In the genomic region with DNA sequence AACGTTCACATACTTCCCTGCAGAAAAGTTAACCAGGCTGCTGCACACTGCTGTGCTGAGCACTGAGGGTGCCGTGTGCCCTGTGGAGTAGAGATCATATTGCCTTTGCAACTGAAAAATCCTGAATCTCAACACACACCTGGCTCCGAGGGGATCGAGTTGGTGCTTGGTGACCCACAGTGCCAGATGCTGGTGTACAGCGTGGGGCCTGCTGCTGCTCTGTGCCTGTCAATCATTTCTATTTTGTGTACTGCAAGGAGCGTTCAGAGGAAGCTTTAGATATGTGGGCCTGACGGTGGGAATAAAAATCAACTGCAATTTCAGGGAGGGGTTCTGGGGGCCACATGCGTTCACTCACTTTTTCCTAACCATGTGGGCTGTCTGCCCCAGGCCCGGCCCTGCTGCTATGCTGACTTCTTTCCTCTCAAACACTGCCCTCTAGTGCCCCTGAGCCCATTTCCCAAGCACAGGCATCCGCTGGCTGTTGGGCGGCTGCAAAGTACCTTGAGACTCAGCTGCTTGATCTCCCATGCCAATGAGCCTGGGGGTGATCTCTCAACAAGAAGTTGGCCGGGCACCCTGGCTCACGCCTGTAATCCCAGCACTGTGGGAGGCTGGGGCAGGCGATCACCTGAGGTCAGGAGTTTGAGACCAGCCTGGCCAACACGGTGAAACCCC, we compare ENCODE assay signal across 8 cellular contexts. TPM values are rescaled to one million over a fixed set of nuclear protein-coding genes. Genes with fewer than 3 reads are reported as not detected.
DNase-seq lines count a peak whose midpoint lies in the region; ATAC-seq and TF ChIP-seq lines count a peak whose summit lies in the region.

No MANE protein-coding gene starts in this region.

- CTCF ChIA-PET in naive thymus-derived CD4-positive, alpha-beta T cell (lab: Charles Lee), result no interaction called here

- peak; percentile 62 for ATAC-seq in naive thymus-derived CD4-positive, alpha-beta T cell

- no peaks in the 10 kb centered on the region for H3K9me3 ChIP-seq in naive thymus-derived CD4-positive, alpha-beta T cell (ENCODE audit: control insufficient read depth in 2 of 3, low read length in 3 of 3)

- peaks cover 0 to 3% (median 0%) of the 10 kb centered on the region in 3 experiments for H3K36me3 ChIP-seq in naive thymus-derived CD4-positive, alpha-beta T cell (ENCODE audit: control insufficient read depth in 2 of 3, insufficient read depth in 3 of 3, low read length in 3 of 3)

- no peaks in the 10 kb centered on the region for H3K27me3 Mint-ChIP-seq in naive thymus-derived CD4-positive, alpha-beta T cell
- H3K27me3 Mint-ChIP-seq in mesothelial cell of epicardium (ENCODE audit: low read depth), result no peaks in the 10 kb centered on the region

- H3K36me3 Mint-ChIP-seq in naive thymus-derived CD4-positive, alpha-beta T cell, result peaks cover 4 to 10% (median 8%) of the 10 kb centered on the region in 5 donors
- H3K36me3 Mint-ChIP-seq in mesothelial cell of epicardium, result peaks cover 13% of the 10 kb centered on the region

- H3K9me3 Mint-ChIP-seq in naive thymus-derived CD4-positive, alpha-beta T cell, result no peaks in the 10 kb centered on the region
- H3K9me3 Mint-ChIP-seq in mesothelial cell of epicardium, result no peaks in the 10 kb centered on the region

- DNase-seq in activated CD4-positive, alpha-beta T cell treated with anti-CD3 and anti-CD28 coated beads for 48 hours, result peak; percentile 53
- DNase-seq in activated CD4-positive, alpha-beta T cell treated with anti-CD3 and anti-CD28 coated beads for 1 hour, result no peak
- DNase-seq in RPMI7951 (ENCODE audit: low read depth) (peak; percentile 28), dorsolateral prefrontal cortex (peak in 8 of 10 donors; percentile 62 to 82 (median 78)), SK-N-DZ (ENCODE audit: low spot score) (no peak), DMS153 treated with DMSO at 0.1 percent for 48 hours (lab: John Stamatoyannopoulos, UW; ENCODE audit: unreplicated experiment) (no peak), mesothelial cell of epicardium (ENCODE audit: low spot score in 2 of 2, unreplicated experiment in 2 of 2) (no peak)
- no peak for DNase-seq in naive thymus-derived CD4-positive, alpha-beta T cell

- H3K4me1 Mint-ChIP-seq in naive thymus-derived CD4-positive, alpha-beta T cell, result peaks cover 15 to 41% (median 23%) of the 10 kb centered on the region in 7 donors
- peaks cover 3% of the 10 kb centered on the region for H3K4me1 Mint-ChIP-seq in mesothelial cell of epicardium

- peak overlapping the region in 2 of 9 donors; percentile 42 to 59 for H3K27ac Mint-ChIP-seq in naive thymus-derived CD4-positive, alpha-beta T cell
- no peak overlapping the region for H3K27ac Mint-ChIP-seq in mesothelial cell of epicardium

- H3K27ac ChIP-seq in dorsolateral prefrontal cortex, result peak overlapping the region in 54 of 59 donors; percentile 0 to 92 (median 73)
- no peak overlapping the region for H3K27ac ChIP-seq in naive thymus-derived CD4-positive, alpha-beta T cell (ENCODE audit: low read depth, low read length)

- no peaks in the 10 kb centered on the region for H3K27me3 ChIP-seq in dorsolateral prefrontal cortex
- no peaks in the 10 kb centered on the region for H3K27me3 ChIP-seq in naive thymus-derived CD4-positive, alpha-beta T cell (ENCODE audit: control insufficient read depth in 2 of 2, insufficient read depth in 2 of 2, low read length in 2 of 2)

- intact Hi-C loops in dorsolateral prefrontal cortex (cut with DNase I), result loop anchor here in 1 of 2 donors (2.0 to 10.0 kb wide), 2 partner anchors 49 to 115 kb away; no protein-coding TSS in a partner anchor
- intact Hi-C loops in naive thymus-derived CD4-positive, alpha-beta T cell (cut with micrococcal nuclease), result loop anchor here in 1 of 2 donors (5.0 kb wide), 1 partner anchor 112 kb away; no protein-coding TSS in a partner anchor

- H3K4me1 ChIP-seq in naive thymus-derived CD4-positive, alpha-beta T cell (ENCODE audit: control insufficient read depth in 2 of 2, insufficient read depth in 2 of 2, low read length in 2 of 2), result peaks cover 0 to 5% of the 10 kb centered on the region in 2 donors

- H3K4me3 ChIP-seq in dorsolateral prefrontal cortex, result peak overlapping the region in 3 of 59 donors; percentile 0 to 8 (median 4)
- H3K4me3 ChIP-seq in naive thymus-derived CD4-positive, alpha-beta T cell (ENCODE audit: low read length), result no peak overlapping the region

- H3K4me3 Mint-ChIP-seq in naive thymus-derived CD4-positive, alpha-beta T cell, result no peak overlapping the region
- no peak overlapping the region for H3K4me3 Mint-ChIP-seq in mesothelial cell of epicardium

- POLR2A ChIA-PET in naive thymus-derived CD4-positive, alpha-beta T cell (lab: Charles Lee), result interaction anchor here (1.0 to 6.5 kb wide), 3 partner anchors 9 to 19 kb away, joined by 3 to 39 read pairs (median 3); a partner anchor contains a TSS

- peak in 55 of 56 donors; percentile 38 to 89 (median 71) for TF ChIP-seq CTCF in dorsolateral prefrontal cortex (IDR thresholded peaks at IDR 0.05 in 54 of 56, conservative IDR thresholded peaks at IDR 0.05 in 2 of 56; ENCODE audit: low read depth in 1 of 56, partially characterized antibody in 56 of 56)
- TF ChIP-seq CTCF in mesothelial cell of epicardium (IDR thresholded peaks at IDR 0.05; ENCODE audit: unreplicated experiment), result no peak

RNA-seq across cellular contexts. Expression of a gene that starts 9.7 kb away (rescaled TPM):
- total RNA-seq in RPMI7951 (2014; rRNA removed; shearing (Covaris generic)), result 7.1 and 9.0 TPM in 2 replicates
- total RNA-seq in dorsolateral prefrontal cortex (100 to 1,000 TPM; 122 to 322 (median 204) TPM), mesothelial cell of epicardium (296 to 312 TPM (median 307 TPM) in 3 replicates)
- 100 to 1,000 TPM; 238 to 685 (median 503) TPM for total RNA-seq in naive thymus-derived CD4-positive, alpha-beta T cell
- polyA plus RNA-seq in naive thymus-derived CD4-positive, alpha-beta T cell, result 10 to 100 TPM in 1 of 2 donors, 1 to 10 TPM in 1; 6.2 to 16.8 TPM
- polyA plus RNA-seq in SK-N-DZ (2014; cell fraction: cytosol; rRNA removed), result 19.1 and 29.0 TPM in 2 replicates
- 111 and 200 TPM in 2 replicates for polyA plus RNA-seq in SK-N-DZ (2014; cell fraction: nucleus; rRNA removed)

RNA-seq across cellular contexts. Expression of a gene that starts 24.0 kb away (rescaled TPM):
- not detected in 2 replicates for total RNA-seq in RPMI7951 (2014; rRNA removed; shearing (Covaris generic))
- total RNA-seq in dorsolateral prefrontal cortex (100 to 1,000 TPM; 150 to 805 (median 333) TPM), mesothelial cell of epicardium (4.2 to 6.0 TPM (median 5.2 TPM) in 3 replicates)
- total RNA-seq in naive thymus-derived CD4-positive, alpha-beta T cell, result 1 to 10 TPM in 1 of 5 experiments, under 1 TPM in 1, not detected in 3; 0.10 to 1.8 TPM
- polyA plus RNA-seq in naive thymus-derived CD4-positive, alpha-beta T cell, result under 1 TPM; 0.23 to 0.40 TPM
- polyA plus RNA-seq in SK-N-DZ (2014; cell fraction: cytosol; rRNA removed), result 0.68 TPM in 1 of 2 replicates, not detected in the other
- not detected in 2 replicates for polyA plus RNA-seq in SK-N-DZ (2014; cell fraction: nucleus; rRNA removed)

RNA-seq across cellular contexts. Expression of a gene that starts 24.3 kb away (rescaled TPM):
- 0.88 and 1.4 TPM in 2 replicates for total RNA-seq in RPMI7951 (2014; rRNA removed; shearing (Covaris generic))
- total RNA-seq in dorsolateral prefrontal cortex (1 to 10 TPM in 119 of 120 experiments, under 1 TPM in 1; 0.94 to 5.4 (median 3.1) TPM), mesothelial cell of epicardium (5.5 to 6.8 TPM (median 5.8 TPM) in 3 replicates)
- 1 to 10 TPM; 3.5 to 6.1 (median 4.3) TPM for total RNA-seq in naive thymus-derived CD4-positive, alpha-beta T cell
- under 1 TPM; 0.09 to 0.16 TPM for polyA plus RNA-seq in naive thymus-derived CD4-positive, alpha-beta T cell
- polyA plus RNA-seq in SK-N-DZ (2014; cell fraction: cytosol; rRNA removed), result 0.26 TPM in 1 of 2 replicates, not detected in the other
- not detected in 2 replicates for polyA plus RNA-seq in SK-N-DZ (2014; cell fraction: nucleus; rRNA removed)

RNA-seq across cellular contexts. Expression of a gene that starts 33.8 kb away (rescaled TPM):
- total RNA-seq in RPMI7951 (2014; rRNA removed; shearing (Covaris generic)), result 1.1 and 1.7 TPM in 2 replicates
- total RNA-seq in dorsolateral prefrontal cortex (10 to 100 TPM in 2 of 120 experiments, 1 to 10 TPM in 116, under 1 TPM in 2; 0.66 to 11.0 (median 3.4) TPM), mesothelial cell of epicardium (114 to 126 TPM (median 115 TPM) in 3 replicates)
- total RNA-seq in naive thymus-derived CD4-positive, alpha-beta T cell, result not detected
- polyA plus RNA-seq in naive thymus-derived CD4-positive, alpha-beta T cell, result not detected
- not detected in 2 replicates for polyA plus RNA-seq in SK-N-DZ (2014; cell fraction: cytosol; rRNA removed)
- not detected in 2 replicates for polyA plus RNA-seq in SK-N-DZ (2014; cell fraction: nucleus; rRNA removed)

Comparison
In these comparisons a context has a peak if more than half of its experiments do, and no peak if none do; other contexts are left out.
1. DNase-seq: peak in activated CD4-positive, alpha-beta T cell treated with anti-CD3 and anti-CD28 coated beads for 48 hours (single experiment), RPMI7951 (single experiment) and dorsolateral prefrontal cortex (8 of 10); none in activated CD4-positive, alpha-beta T cell treated with anti-CD3 and anti-CD28 coated beads for 1 hour (single experiment), naive thymus-derived CD4-positive, alpha-beta T cell (0 of 9), SK-N-DZ (single experiment), DMS153 treated with DMSO at 0.1 percent for 48 hours (single experiment) and mesothelial cell of epicardium (0 of 2).
2. RNA of a gene that starts 9.7 kb away (total RNA-seq): 238 to 685 TPM in naive thymus-derived CD4-positive, alpha-beta T cell, 296 to 312 TPM in mesothelial cell of epicardium and 122 to 322 TPM in dorsolateral prefrontal cortex; 7.1 to 9.0 TPM in RPMI7951; every median in the first group is over 10 times any median in the second.
3. RNA of a gene that starts 24.0 kb away (total RNA-seq): 150 to 805 TPM in dorsolateral prefrontal cortex; 4.2 to 6.0 TPM in mesothelial cell of epicardium, 0.10 to 1.8 TPM in naive thymus-derived CD4-positive, alpha-beta T cell and not detected in RPMI7951; every median in the first group is over 10 times any median in the second.